Comparison of ENCODE assay signal across 1 cellular context in the genomic region with DNA sequence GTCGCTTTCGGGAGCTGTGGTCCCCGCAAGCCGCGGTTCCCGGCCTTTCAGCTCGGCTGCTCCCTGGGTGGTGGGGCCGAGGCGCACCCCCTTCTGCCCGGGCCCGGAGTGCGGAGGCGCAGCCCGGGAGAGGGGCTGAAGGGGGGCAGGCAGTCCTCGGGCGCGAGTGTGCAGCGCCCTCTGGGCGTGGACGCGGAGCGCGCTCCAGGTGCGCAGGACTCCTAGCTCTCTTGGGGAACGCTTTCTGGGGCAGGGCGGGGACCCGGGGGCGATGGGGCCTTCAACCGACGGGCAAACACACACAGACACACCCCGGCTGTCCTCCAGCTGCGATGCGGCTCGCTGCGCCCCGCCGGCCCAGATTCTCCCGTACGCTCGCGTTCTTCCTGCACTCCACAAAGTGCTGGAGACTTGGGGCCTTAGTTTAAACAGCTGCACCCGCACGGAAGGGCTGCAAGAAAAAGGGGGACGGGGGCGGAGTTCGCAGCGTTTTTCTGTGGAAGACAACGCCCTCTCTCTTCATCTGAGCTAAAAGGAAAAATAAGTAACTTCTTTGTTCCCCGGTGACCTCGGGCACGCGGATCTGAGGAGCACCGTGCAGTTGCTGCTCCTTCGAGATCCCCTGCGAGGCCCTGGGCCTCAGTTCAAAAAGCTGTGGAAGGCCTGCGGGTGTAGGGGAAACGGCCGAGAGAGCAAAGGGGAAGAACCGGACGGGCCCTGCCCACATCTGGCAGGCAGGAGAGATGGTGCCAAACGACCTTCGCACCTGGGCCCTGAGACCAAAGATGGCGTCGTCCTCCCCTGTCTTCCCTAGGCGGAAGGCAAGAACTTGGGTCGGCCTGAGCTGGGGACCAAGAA.
A peak's percentile ranks its signal among the peaks of the same experiment; 100 is the strongest.
TF ChIP-seq lines count a peak whose summit lies in the region.

No MANE protein-coding gene starts in this region.

TF ChIP-seq in HepG2, 621 proteins besides CTCF, POLR2A, EP300 and RAD21 (continued from another document and continues in another):
- TF ChIP-seq, protein P1, sequence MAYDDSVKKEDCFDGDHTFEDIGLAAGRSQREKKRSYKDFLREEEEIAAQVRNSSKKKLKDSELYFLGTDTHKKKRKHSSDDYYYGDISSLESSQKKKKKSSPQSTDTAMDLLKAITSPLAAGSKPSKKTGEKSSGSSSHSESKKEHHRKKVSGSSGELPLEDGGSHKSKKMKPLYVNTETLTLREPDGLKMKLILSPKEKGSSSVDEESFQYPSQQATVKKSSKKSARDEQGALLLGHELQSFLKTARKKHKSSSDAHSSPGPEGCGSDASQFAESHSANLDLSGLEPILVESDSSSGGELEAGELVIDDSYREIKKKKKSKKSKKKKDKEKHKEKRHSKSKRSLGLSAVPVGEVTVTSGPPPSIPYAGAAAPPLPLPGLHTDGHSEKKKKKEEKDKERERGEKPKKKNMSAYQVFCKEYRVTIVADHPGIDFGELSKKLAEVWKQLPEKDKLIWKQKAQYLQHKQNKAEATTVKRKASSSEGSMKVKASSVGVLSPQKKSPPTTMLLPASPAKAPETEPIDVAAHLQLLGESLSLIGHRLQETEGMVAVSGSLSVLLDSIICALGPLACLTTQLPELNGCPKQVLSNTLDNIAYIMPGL (CRISPR knock-in tag; IDR thresholded peaks at IDR 0.05; ENCODE audit: borderline replicate concordance in 1 of 2, low read depth in 1 of 2): peak; percentile 88 to 98; a peak in 3 of 4 replicates
- TF ChIP-seq, protein P2, sequence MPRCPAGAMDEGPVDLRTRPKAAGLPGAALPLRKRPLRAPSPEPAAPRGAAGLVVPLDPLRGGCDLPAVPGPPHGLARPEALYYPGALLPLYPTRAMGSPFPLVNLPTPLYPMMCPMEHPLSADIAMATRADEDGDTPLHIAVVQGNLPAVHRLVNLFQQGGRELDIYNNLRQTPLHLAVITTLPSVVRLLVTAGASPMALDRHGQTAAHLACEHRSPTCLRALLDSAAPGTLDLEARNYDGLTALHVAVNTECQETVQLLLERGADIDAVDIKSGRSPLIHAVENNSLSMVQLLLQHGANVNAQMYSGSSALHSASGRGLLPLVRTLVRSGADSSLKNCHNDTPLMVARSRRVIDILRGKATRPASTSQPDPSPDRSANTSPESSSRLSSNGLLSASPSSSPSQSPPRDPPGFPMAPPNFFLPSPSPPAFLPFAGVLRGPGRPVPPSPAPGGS (CRISPR knock-in tag; IDR thresholded peaks at IDR 0.05): no peak; the same call in 1 of the 2 replicates
- TF ChIP-seq NCOA5 (CRISPR knock-in tag; IDR thresholded peaks at IDR 0.05) (no peak), ZNF75D (CRISPR knock-in tag; IDR thresholded peaks at IDR 0.05; ENCODE audit: borderline replicate concordance) (no peak; the same call in 1 of the 2 replicates), HMG20A (CRISPR knock-in tag; IDR thresholded peaks at IDR 0.05; ENCODE audit: borderline replicate concordance) (no peak), ZNF543 (CRISPR knock-in tag; IDR thresholded peaks at IDR 0.05) (peak; percentile 46; the same call in 1 of the 2 replicates), ZNF567 (CRISPR knock-in tag; IDR thresholded peaks at IDR 0.05; ENCODE audit: borderline replicate concordance) (no peak), ZNF629 (CRISPR knock-in tag; conservative IDR thresholded peaks at IDR 0.05) (no peak), AKAP8 (CRISPR knock-in tag; IDR thresholded peaks at IDR 0.05) (peak; percentile 84), KMT2B (CRISPR knock-in tag; IDR thresholded peaks at IDR 0.05) (no peak), FOXC1 (CRISPR knock-in tag; IDR thresholded peaks at IDR 0.05; ENCODE audit: borderline replicate concordance) (peak; percentile 84), ZNF33A (CRISPR knock-in tag; IDR thresholded peaks at IDR 0.05; ENCODE audit: borderline replicate concordance) (no peak)
- TF ChIP-seq, protein P3, sequence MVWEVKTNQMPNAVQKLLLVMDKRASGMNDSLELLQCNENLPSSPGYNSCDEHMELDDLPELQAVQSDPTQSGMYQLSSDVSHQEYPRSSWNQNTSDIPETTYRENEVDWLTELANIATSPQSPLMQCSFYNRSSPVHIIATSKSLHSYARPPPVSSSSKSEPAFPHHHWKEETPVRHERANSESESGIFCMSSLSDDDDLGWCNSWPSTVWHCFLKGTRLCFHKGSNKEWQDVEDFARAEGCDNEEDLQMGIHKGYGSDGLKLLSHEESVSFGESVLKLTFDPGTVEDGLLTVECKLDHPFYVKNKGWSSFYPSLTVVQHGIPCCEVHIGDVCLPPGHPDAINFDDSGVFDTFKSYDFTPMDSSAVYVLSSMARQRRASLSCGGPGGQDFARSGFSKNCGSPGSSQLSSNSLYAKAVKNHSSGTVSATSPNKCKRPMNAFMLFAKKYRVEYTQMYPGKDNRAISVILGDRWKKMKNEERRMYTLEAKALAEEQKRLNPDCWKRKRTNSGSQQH (CRISPR knock-in tag; IDR thresholded peaks at IDR 0.05; ENCODE audit: low read depth): peak; percentile 72; the same call in 1 of the 2 replicates
- TF ChIP-seq, protein P4, sequence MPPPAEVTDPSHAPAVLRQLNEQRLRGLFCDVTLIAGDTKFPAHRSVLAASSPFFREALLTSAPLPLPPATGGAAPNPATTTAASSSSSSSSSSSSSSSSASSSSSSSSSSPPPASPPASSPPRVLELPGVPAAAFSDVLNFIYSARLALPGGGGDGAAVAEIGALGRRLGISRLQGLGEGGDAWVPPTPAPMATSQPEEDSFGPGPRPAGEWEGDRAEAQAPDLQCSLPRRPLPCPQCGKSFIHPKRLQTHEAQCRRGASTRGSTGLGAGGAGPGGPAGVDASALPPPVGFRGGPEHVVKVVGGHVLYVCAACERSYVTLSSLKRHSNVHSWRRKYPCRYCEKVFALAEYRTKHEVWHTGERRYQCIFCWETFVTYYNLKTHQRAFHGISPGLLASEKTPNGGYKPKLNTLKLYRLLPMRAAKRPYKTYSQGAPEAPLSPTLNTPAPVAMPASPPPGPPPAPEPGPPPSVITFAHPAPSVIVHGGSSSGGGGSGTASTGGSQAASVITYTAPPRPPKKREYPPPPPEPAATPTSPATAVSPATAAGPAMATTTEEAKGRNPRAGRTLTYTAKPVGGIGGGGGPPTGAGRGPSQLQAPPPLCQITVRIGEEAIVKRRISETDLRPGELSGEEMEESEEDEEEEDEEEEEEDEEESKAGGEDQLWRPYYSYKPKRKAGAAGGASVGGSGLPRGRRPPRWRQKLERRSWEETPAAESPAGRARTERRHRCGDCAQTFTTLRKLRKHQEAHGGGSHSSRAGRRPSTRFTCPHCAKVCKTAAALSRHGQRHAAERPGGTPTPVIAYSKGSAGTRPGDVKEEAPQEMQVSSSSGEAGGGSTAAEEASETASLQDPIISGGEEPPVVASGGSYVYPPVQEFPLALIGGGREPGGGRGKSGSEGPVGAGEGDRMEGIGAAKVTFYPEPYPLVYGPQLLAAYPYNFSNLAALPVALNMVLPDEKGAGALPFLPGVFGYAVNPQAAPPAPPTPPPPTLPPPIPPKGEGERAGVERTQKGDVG (CRISPR knock-in tag; IDR thresholded peaks at IDR 0.05; ENCODE audit: borderline replicate concordance): peak; percentile 53; the same call in 1 of the 2 replicates
- TF ChIP-seq, protein P5, sequence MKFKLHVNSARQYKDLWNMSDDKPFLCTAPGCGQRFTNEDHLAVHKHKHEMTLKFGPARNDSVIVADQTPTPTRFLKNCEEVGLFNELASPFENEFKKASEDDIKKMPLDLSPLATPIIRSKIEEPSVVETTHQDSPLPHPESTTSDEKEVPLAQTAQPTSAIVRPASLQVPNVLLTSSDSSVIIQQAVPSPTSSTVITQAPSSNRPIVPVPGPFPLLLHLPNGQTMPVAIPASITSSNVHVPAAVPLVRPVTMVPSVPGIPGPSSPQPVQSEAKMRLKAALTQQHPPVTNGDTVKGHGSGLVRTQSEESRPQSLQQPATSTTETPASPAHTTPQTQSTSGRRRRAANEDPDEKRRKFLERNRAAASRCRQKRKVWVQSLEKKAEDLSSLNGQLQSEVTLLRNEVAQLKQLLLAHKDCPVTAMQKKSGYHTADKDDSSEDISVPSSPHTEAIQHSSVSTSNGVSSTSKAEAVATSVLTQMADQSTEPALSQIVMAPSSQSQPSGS (CRISPR knock-in tag; IDR thresholded peaks at IDR 0.05): peak; percentile 58
- TF ChIP-seq, protein P6, sequence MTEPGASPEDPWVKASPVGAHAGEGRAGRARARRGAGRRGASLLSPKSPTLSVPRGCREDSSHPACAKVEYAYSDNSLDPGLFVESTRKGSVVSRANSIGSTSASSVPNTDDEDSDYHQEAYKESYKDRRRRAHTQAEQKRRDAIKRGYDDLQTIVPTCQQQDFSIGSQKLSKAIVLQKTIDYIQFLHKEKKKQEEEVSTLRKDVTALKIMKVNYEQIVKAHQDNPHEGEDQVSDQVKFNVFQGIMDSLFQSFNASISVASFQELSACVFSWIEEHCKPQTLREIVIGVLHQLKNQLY (CRISPR knock-in tag; IDR thresholded peaks at IDR 0.05): 0 out of 2 replicates have a peak, but pooled peaks have one; percentile 16
- TF ChIP-seq, protein P7, sequence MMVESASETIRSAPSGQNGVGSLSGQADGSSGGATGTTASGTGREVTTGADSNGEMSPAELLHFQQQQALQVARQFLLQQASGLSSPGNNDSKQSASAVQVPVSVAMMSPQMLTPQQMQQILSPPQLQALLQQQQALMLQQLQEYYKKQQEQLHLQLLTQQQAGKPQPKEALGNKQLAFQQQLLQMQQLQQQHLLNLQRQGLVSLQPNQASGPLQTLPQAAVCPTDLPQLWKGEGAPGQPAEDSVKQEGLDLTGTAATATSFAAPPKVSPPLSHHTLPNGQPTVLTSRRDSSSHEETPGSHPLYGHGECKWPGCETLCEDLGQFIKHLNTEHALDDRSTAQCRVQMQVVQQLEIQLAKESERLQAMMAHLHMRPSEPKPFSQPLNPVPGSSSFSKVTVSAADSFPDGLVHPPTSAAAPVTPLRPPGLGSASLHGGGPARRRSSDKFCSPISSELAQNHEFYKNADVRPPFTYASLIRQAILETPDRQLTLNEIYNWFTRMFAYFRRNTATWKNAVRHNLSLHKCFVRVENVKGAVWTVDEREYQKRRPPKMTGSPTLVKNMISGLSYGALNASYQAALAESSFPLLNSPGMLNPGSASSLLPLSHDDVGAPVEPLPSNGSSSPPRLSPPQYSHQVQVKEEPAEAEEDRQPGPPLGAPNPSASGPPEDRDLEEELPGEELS (CRISPR knock-in tag; IDR thresholded peaks at IDR 0.05): no peak; the same call in 1 of the 2 replicates
- TF ChIP-seq, protein P8, sequence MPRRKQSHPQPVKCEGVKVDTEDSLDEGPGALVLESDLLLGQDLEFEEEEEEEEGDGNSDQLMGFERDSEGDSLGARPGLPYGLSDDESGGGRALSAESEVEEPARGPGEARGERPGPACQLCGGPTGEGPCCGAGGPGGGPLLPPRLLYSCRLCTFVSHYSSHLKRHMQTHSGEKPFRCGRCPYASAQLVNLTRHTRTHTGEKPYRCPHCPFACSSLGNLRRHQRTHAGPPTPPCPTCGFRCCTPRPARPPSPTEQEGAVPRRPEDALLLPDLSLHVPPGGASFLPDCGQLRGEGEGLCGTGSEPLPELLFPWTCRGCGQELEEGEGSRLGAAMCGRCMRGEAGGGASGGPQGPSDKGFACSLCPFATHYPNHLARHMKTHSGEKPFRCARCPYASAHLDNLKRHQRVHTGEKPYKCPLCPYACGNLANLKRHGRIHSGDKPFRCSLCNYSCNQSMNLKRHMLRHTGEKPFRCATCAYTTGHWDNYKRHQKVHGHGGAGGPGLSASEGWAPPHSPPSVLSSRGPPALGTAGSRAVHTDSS (CRISPR knock-in tag; conservative IDR thresholded peaks at IDR 0.05): no peak
- TF ChIP-seq, protein P9, sequence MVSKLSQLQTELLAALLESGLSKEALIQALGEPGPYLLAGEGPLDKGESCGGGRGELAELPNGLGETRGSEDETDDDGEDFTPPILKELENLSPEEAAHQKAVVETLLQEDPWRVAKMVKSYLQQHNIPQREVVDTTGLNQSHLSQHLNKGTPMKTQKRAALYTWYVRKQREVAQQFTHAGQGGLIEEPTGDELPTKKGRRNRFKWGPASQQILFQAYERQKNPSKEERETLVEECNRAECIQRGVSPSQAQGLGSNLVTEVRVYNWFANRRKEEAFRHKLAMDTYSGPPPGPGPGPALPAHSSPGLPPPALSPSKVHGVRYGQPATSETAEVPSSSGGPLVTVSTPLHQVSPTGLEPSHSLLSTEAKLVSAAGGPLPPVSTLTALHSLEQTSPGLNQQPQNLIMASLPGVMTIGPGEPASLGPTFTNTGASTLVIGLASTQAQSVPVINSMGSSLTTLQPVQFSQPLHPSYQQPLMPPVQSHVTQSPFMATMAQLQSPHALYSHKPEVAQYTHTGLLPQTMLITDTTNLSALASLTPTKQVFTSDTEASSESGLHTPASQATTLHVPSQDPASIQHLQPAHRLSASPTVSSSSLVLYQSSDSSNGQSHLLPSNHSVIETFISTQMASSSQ (IDR thresholded peaks at IDR 0.05; ENCODE audit: low read depth): no peak
- TF ChIP-seq, protein P9 (CRISPR knock-in tag; IDR thresholded peaks at IDR 0.05; ENCODE audit: borderline replicate concordance): peak; percentile 19; the same call in 1 of the 2 replicates
- TF ChIP-seq, protein P10, sequence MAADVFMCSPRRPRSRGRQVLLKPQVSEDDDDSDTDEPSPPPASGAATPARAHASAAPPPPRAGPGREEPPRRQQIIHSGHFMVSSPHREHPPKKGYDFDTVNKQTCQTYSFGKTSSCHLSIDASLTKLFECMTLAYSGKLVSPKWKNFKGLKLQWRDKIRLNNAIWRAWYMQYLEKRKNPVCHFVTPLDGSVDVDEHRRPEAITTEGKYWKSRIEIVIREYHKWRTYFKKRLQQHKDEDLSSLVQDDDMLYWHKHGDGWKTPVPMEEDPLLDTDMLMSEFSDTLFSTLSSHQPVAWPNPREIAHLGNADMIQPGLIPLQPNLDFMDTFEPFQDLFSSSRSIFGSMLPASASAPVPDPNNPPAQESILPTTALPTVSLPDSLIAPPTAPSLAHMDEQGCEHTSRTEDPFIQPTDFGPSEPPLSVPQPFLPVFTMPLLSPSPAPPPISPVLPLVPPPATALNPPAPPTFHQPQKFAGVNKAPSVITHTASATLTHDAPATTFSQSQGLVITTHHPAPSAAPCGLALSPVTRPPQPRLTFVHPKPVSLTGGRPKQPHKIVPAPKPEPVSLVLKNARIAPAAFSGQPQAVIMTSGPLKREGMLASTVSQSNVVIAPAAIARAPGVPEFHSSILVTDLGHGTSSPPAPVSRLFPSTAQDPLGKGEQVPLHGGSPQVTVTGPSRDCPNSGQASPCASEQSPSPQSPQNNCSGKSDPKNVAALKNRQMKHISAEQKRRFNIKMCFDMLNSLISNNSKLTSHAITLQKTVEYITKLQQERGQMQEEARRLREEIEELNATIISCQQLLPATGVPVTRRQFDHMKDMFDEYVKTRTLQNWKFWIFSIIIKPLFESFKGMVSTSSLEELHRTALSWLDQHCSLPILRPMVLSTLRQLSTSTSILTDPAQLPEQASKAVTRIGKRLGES (CRISPR knock-in tag; IDR thresholded peaks at IDR 0.05; ENCODE audit: borderline replicate concordance): no peak
